Comparison of ENCODE assay signal across 34 cellular contexts in genomic region chr1:67611841-67612240, GRCh38.
"Had no signal": no experiment of that assay in that cellular context is flagged by ENCODE, and none has a peak within 500 bp of the region (broad histone marks: within the 10 kb centered on the region; RNA-seq: fewer than 3 reads in every experiment).

No MANE protein-coding gene starts in this region.

- H3K27me3 Mint-ChIP-seq: type B pancreatic cell had no signal

- H3K4me1 ChIP-seq: pancreas, prostate gland, sigmoid colon, uterus had no signal

- H3K9me3 Mint-ChIP-seq: central memory CD8-positive, alpha-beta T cell; dendritic cell treated with granulocyte-macrophage colony-stimulating factor and Interleukin-4, amounts not matched to agents 40 ng/mL and 50 ng/mL, for 4 days; T-helper 2 cell treated with Interferon-gamma antibody and Interleukin-4, amounts not matched to agents 5 μg/mL and 100 μg/mL, for 36 hours; type B pancreatic cell had no signal

- H3K27ac Mint-ChIP-seq: activated naive CD4-positive, alpha-beta T cell treated with anti-CD3 and anti-CD28 coated beads, Interleukin-2, amount 50 U/mL, for 24 hours; dendritic cell treated with granulocyte-macrophage colony-stimulating factor and Interleukin-4, amounts not matched to agents 40 ng/mL and 50 ng/mL, for 4 days; mesothelial cell of epicardium; stimulated activated memory B cell treated with anti-CD40 and anti-IgM and Interleukin-4, amounts not matched to agents 10 μg/mL and 1 μg/mL and 100 μg/mL, for 72 hours; stimulated activated naive CD8-positive, alpha-beta T cell treated with anti-CD3 and anti-CD28 coated beads, Interleukin-15, amount 100 ng/mL, for 72 hours; T-helper 2 cell treated with Interferon-gamma antibody and Interleukin-4, amounts not matched to agents 5 μg/mL and 100 μg/mL, for 36 hours; type B pancreatic cell had no signal

- H3K9me3 ChIP-seq: esophagus squamous epithelium, gastroesophageal sphincter, pancreas, prostate gland, sigmoid colon, uterus had no signal

- H3K36me3 Mint-ChIP-seq: activated naive CD4-positive, alpha-beta T cell treated with anti-CD3 and anti-CD28 coated beads, Interleukin-2, amount 50 U/mL, for 24 hours; mesothelial cell of epicardium; naive B cell; stimulated activated memory B cell treated with anti-CD40 and anti-IgM and Interleukin-4, amounts not matched to agents 10 μg/mL and 1 μg/mL and 100 μg/mL, for 72 hours had no signal

- H3K27me3 ChIP-seq: gastroesophageal sphincter, pancreas, sigmoid colon, uterus had no signal

- H3K27ac ChIP-seq: epithelial cell of prostate, gastroesophageal sphincter, pancreas, prostate gland, VCaP had no signal

- H3K36me3 ChIP-seq: esophagus squamous epithelium, gastroesophageal sphincter, pancreas, prostate gland, sigmoid colon, uterus had no signal

- H3K4me3 Mint-ChIP-seq: activated naive CD4-positive, alpha-beta T cell treated with anti-CD3 and anti-CD28 coated beads, Interleukin-2, amount 50 U/mL, for 24 hours; central memory CD8-positive, alpha-beta T cell; dendritic cell treated with granulocyte-macrophage colony-stimulating factor and Interleukin-4, amounts not matched to agents 40 ng/mL and 50 ng/mL, for 4 days; mesothelial cell of epicardium; naive B cell; neural crest cell; stimulated activated memory B cell treated with anti-CD40 and anti-IgM and Interleukin-4, amounts not matched to agents 10 μg/mL and 1 μg/mL and 100 μg/mL, for 72 hours; stimulated activated naive CD8-positive, alpha-beta T cell treated with anti-CD3 and anti-CD28 coated beads, Interleukin-15, amount 100 ng/mL, for 72 hours; T-helper 2 cell treated with Interferon-gamma antibody and Interleukin-4, amounts not matched to agents 5 μg/mL and 100 μg/mL, for 36 hours; type B pancreatic cell had no signal

- H3K4me3 ChIP-seq: esophagus squamous epithelium, gastroesophageal sphincter, pancreas, prostate gland, sigmoid colon, smooth muscle cell, uterus had no signal

- ATAC-seq: gastroesophageal sphincter; left colon; pancreas; stimulated activated memory B cell treated with anti-CD40 and anti-IgM and Interleukin-4, amounts not matched to agents 10 μg/mL and 1 μg/mL and 100 μg/mL, for 72 hours; stimulated activated naive CD8-positive, alpha-beta T cell treated with anti-CD3 and anti-CD28 coated beads, Interleukin-15, amount 100 ng/mL, for 72 hours had no signal

- H3K4me1 Mint-ChIP-seq: central memory CD8-positive, alpha-beta T cell; naive B cell; neural crest cell; stimulated activated memory B cell treated with anti-CD40 and anti-IgM and Interleukin-4, amounts not matched to agents 10 μg/mL and 1 μg/mL and 100 μg/mL, for 72 hours had no signal

- DNase-seq: activated CD4-positive, alpha-beta T cell treated with anti-CD3 and anti-CD28 coated beads for 48 hours; activated CD4-positive, alpha-beta T cell treated with anti-CD3 and anti-CD28 coated beads, Interleukin-2, amount 50 U/mL, for 48 hours; activated CD8-positive, alpha-beta memory T cell treated with anti-CD3 and anti-CD28 coated beads for 24 hours; activated CD8-positive, alpha-beta memory T cell treated with anti-CD3 and anti-CD28 coated beads, Interleukin-2, amount 50 U/mL, for 4 hours; activated gamma-delta T cell treated with Interleukin-2 at 50 U/mL for 16 hours; activated T-cell treated with anti-CD3 and anti-CD28 coated beads, Interleukin-2, amount 50 U/mL, for 1 hour; esophagus squamous epithelium; hippocampal formation; kidney; left colon; naive B cell; nucleus accumbens; pancreas; sigmoid colon; stimulated activated CD4-positive, alpha-beta T cell treated with anti-CD3 and anti-CD28 coated beads, Interleukin-1b, Interleukin-23, amount 100 ng/mL, for 48 hours; stimulated activated CD4-positive, alpha-beta T cell treated with anti-CD3 and anti-CD28 coated beads, Interleukin-4, amount 100 ng/mL, for 4 hours; stimulated activated CD8-positive, alpha-beta memory T cell treated with anti-CD3 and anti-CD28 coated beads, Interleukin-4, amount 100 ng/mL, for 48 hours; stimulated activated naive CD8-positive, alpha-beta T cell treated with anti-CD3 and anti-CD28 coated beads, Interleukin-15, amount 100 ng/mL, for 72 hours; substantia nigra; T-helper 1 cell; uterus had no signal
